In genomic region chr10:74962517-74962916, GRCh38 we compare ENCODE assay signal across 22 cellular contexts.
DNase-seq lines count a peak whose midpoint lies in the region; ATAC-seq, FAIRE-seq and TF ChIP-seq lines count a peak whose summit lies in the region.
"Had no signal": no experiment of that assay in that cellular context is flagged by ENCODE, and none has a peak within 500 bp of the region (broad histone marks: within the 10 kb centered on the region; RNA-seq: fewer than 3 reads in every experiment).

No MANE protein-coding gene starts in this region.

- no peaks in the 10 kb centered on the region for H3K9me3 ChIP-seq in naive thymus-derived CD4-positive, alpha-beta T cell (ENCODE audit: control insufficient read depth in 2 of 3, low read length in 3 of 3)
- H3K9me3 ChIP-seq: A549, BE2C had no signal

- FAIRE-seq in H54 (lab: Jason Lieb, UNC): peak; percentile 38
- FAIRE-seq: A549, GM12892 had no signal

- CTCF ChIA-PET in naive thymus-derived CD4-positive, alpha-beta T cell (lab: Charles Lee): no interaction called here

- H3K27me3 ChIP-seq in naive thymus-derived CD4-positive, alpha-beta T cell (ENCODE audit: control insufficient read depth in 2 of 2, insufficient read depth in 2 of 2, low read length in 2 of 2): no peaks in the 10 kb centered on the region
- H3K27me3 ChIP-seq: BE2C; BLaER1 treated with 17β-estradiol and CSF1 and Interleukin-3, amounts not matched to agents 10 nM and 100 nM had no signal

- ATAC-seq in naive thymus-derived CD4-positive, alpha-beta T cell: no peak
- ATAC-seq: A549 had no signal

- no peak for DNase-seq in H54 (ENCODE audit: insufficient read length, low spot score)
- peak; percentile 39 for DNase-seq in HFF-Myc (ENCODE audit: extremely low read depth, low read depth)
- no peak for DNase-seq in naive thymus-derived CD4-positive, alpha-beta T cell
- no peak for DNase-seq in central memory CD4-positive, alpha-beta T cell
- no peak for DNase-seq in GF-D8 (lab: John Stamatoyannopoulos, UW)
- no peak for DNase-seq in T1000 (lab: John Stamatoyannopoulos, UW)
- DNase-seq: 8988T; ACHN; AML-193; BE2C; Calu3; CD4-positive, alpha-beta memory T cell; COR-L47; DMS53; DMS79 treated with DMSO at 0.1 percent for 48 hours; GOT3; H7; HCEC 1CT had no signal

- peaks cover 0 to 7% (median 3%) of the 10 kb centered on the region in 11 donors for H3K9me3 Mint-ChIP-seq in naive thymus-derived CD4-positive, alpha-beta T cell
- H3K9me3 Mint-ChIP-seq: CD4-positive, alpha-beta memory T cell had no signal

- TF ChIP-seq CTCF in HFF-Myc (IDR thresholded peaks at IDR 0.05; ENCODE audit: low read depth, low read length, missing control alignments): no peak

- H3K27ac ChIP-seq in naive thymus-derived CD4-positive, alpha-beta T cell (ENCODE audit: low read depth, low read length): no peak overlapping the region
- H3K27ac ChIP-seq: A549; BLaER1 treated with 17β-estradiol and CSF1 and Interleukin-3, amounts not matched to agents 10 nM and 100 nM had no signal

- intact Hi-C loops in naive thymus-derived CD4-positive, alpha-beta T cell (cut with micrococcal nuclease): no loop called here

- no peaks in the 10 kb centered on the region for H3K4me1 ChIP-seq in naive thymus-derived CD4-positive, alpha-beta T cell (ENCODE audit: control insufficient read depth in 2 of 2, insufficient read depth in 2 of 2, low read length in 2 of 2)
- H3K4me1 ChIP-seq: A549 had no signal

- peak overlapping the region in 6 of 9 donors; percentile 0 to 56 (median 16) for H3K27ac Mint-ChIP-seq in naive thymus-derived CD4-positive, alpha-beta T cell
- H3K27ac Mint-ChIP-seq: CD14-positive monocyte had no signal

- H3K27me3 Mint-ChIP-seq in naive thymus-derived CD4-positive, alpha-beta T cell: no peaks in the 10 kb centered on the region
- H3K27me3 Mint-ChIP-seq: CD4-positive, alpha-beta memory T cell had no signal

- H3K36me3 ChIP-seq in naive thymus-derived CD4-positive, alpha-beta T cell (ENCODE audit: control insufficient read depth in 2 of 3, insufficient read depth in 3 of 3, low read length in 3 of 3): no peaks in the 10 kb centered on the region
- H3K36me3 ChIP-seq: BE2C had no signal

- peaks cover 5 to 22% (median 18%) of the 10 kb centered on the region in 5 donors for H3K36me3 Mint-ChIP-seq in naive thymus-derived CD4-positive, alpha-beta T cell

- POLR2A ChIA-PET in naive thymus-derived CD4-positive, alpha-beta T cell (lab: Charles Lee): no interaction called here

- H3K4me3 Mint-ChIP-seq in naive thymus-derived CD4-positive, alpha-beta T cell: no peak overlapping the region
- H3K4me3 Mint-ChIP-seq: CD14-positive monocyte; CD4-positive, alpha-beta memory T cell had no signal

- TF ChIP-seq POLR2A in H54 (IDR thresholded peaks at IDR 0.05; ENCODE audit: low read depth, low read length): no peak

- H3K4me3 ChIP-seq in HFF-Myc (replicated peaks; ENCODE audit: low read depth, low read length): no peak overlapping the region
- H3K4me3 ChIP-seq in naive thymus-derived CD4-positive, alpha-beta T cell (ENCODE audit: low read length): no peak overlapping the region
- H3K4me3 ChIP-seq: A549; BLaER1 treated with 17β-estradiol and CSF1 and Interleukin-3, amounts not matched to agents 10 nM and 100 nM had no signal

- H3K4me1 Mint-ChIP-seq in naive thymus-derived CD4-positive, alpha-beta T cell: peaks cover 17 to 55% (median 46%) of the 10 kb centered on the region in 7 donors
